ENCODE assay signal across 1 cellular context in the genomic region with DNA sequence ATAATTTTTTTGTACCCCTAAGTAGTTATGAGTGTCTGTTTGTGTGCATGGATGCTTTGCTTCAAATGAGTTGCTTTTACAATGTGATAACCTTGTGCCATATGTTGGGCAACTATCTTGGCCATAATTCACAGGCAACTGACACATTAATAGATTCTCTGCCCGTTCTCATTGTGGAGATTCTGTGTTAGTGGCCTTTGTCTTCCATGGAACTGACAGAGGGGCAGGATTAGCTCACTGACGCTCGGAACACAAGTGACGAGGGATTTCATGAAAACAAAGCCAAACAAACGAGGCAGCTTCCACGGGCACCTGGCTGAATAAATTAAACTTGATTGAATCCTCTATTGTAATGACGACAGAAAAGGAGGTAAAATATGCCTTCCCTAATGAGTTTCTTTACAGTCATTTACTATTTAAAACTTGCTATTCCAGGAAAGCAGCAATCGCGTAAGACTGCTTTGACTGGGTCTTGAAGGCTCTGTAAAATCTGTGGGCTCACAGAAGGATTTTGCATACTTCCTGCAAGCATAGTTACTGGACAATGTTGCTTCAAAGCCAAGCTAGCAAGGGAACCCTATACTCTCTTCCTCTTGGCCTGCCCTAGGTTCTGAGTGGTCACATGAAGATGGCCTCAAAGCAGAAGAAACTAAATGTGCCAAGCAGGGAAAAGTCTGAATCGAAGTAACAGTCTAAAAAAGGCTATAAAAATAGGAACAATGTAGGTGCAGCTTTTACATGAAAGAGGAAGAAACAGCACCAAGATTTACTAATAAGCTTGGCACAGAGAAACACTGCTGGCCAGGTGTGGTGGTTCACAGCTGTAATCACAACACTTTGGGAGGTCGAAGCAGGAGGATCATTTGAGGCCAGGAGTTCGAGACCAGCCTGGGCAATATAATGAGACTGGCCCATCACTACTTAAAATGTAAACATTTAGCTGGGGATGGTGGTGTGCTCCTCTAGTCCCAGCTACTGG.
TF ChIP-seq lines count a peak whose summit lies in the region.

No MANE protein-coding gene starts in this region.

TF ChIP-seq in WTC11, 78 proteins besides CTCF, POLR2A, EP300 and RAD21 (continued from another document):
- TF ChIP-seq, protein P1, sequence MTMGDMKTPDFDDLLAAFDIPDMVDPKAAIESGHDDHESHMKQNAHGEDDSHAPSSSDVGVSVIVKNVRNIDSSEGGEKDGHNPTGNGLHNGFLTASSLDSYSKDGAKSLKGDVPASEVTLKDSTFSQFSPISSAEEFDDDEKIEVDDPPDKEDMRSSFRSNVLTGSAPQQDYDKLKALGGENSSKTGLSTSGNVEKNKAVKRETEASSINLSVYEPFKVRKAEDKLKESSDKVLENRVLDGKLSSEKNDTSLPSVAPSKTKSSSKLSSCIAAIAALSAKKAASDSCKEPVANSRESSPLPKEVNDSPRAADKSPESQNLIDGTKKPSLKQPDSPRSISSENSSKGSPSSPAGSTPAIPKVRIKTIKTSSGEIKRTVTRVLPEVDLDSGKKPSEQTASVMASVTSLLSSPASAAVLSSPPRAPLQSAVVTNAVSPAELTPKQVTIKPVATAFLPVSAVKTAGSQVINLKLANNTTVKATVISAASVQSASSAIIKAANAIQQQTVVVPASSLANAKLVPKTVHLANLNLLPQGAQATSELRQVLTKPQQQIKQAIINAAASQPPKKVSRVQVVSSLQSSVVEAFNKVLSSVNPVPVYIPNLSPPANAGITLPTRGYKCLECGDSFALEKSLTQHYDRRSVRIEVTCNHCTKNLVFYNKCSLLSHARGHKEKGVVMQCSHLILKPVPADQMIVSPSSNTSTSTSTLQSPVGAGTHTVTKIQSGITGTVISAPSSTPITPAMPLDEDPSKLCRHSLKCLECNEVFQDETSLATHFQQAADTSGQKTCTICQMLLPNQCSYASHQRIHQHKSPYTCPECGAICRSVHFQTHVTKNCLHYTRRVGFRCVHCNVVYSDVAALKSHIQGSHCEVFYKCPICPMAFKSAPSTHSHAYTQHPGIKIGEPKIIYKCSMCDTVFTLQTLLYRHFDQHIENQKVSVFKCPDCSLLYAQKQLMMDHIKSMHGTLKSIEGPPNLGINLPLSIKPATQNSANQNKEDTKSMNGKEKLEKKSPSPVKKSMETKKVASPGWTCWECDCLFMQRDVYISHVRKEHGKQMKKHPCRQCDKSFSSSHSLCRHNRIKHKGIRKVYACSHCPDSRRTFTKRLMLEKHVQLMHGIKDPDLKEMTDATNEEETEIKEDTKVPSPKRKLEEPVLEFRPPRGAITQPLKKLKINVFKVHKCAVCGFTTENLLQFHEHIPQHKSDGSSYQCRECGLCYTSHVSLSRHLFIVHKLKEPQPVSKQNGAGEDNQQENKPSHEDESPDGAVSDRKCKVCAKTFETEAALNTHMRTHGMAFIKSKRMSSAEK (CRISPR knock-in tag; IDR thresholded peaks at IDR 0.05; ENCODE audit: borderline replicate concordance), result no peak
- TF ChIP-seq, protein P2, sequence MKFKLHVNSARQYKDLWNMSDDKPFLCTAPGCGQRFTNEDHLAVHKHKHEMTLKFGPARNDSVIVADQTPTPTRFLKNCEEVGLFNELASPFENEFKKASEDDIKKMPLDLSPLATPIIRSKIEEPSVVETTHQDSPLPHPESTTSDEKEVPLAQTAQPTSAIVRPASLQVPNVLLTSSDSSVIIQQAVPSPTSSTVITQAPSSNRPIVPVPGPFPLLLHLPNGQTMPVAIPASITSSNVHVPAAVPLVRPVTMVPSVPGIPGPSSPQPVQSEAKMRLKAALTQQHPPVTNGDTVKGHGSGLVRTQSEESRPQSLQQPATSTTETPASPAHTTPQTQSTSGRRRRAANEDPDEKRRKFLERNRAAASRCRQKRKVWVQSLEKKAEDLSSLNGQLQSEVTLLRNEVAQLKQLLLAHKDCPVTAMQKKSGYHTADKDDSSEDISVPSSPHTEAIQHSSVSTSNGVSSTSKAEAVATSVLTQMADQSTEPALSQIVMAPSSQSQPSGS (CRISPR knock-in tag; IDR thresholded peaks at IDR 0.05; ENCODE audit: borderline replicate concordance, low read depth), result no peak
- TF ChIP-seq TEAD4 (CRISPR knock-in tag; IDR thresholded peaks at IDR 0.05) (no peak), NR3C1 (CRISPR knock-in tag; conservative IDR thresholded peaks at IDR 0.05; ENCODE audit: low read depth) (no peak)
- TF ChIP-seq, protein P3, sequence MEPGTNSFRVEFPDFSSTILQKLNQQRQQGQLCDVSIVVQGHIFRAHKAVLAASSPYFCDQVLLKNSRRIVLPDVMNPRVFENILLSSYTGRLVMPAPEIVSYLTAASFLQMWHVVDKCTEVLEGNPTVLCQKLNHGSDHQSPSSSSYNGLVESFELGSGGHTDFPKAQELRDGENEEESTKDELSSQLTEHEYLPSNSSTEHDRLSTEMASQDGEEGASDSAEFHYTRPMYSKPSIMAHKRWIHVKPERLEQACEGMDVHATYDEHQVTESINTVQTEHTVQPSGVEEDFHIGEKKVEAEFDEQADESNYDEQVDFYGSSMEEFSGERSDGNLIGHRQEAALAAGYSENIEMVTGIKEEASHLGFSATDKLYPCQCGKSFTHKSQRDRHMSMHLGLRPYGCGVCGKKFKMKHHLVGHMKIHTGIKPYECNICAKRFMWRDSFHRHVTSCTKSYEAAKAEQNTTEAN (CRISPR knock-in tag; IDR thresholded peaks at IDR 0.05), result no peak
TF ChIP-seq in WTC11: peak in this region for 0.
